ENCODE assay signal across 8 cellular contexts in genomic region chr11:1387961-1388762, GRCh38. TPM values are rescaled to one million over a fixed set of nuclear protein-coding genes. Genes with fewer than 3 reads are reported as not detected.
DNase-seq lines count a peak whose midpoint lies in the region; ATAC-seq and TF ChIP-seq lines count a peak whose summit lies in the region.

No MANE protein-coding gene starts in this region.

- H3K27me3 ChIP-seq in endocrine pancreas (ENCODE audit: control insufficient read depth, insufficient read depth, low read length) (no peaks in the 10 kb centered on the region), osteoblast (ENCODE audit: insufficient read depth, low read length) (peaks cover 31% of the 10 kb centered on the region)

- ATAC-seq in GM18907 (IDR thresholded peaks at IDR 0.05; ENCODE audit: unreplicated experiment) (no peak), left colon (no peak)

- peak overlapping the region; percentile 14 for H3K9ac ChIP-seq in endocrine pancreas (ENCODE audit: control insufficient read depth, insufficient read depth, low read length)

- no peaks in the 10 kb centered on the region for H4K20me1 ChIP-seq in osteoblast (ENCODE audit: insufficient read depth, low read length)

- no peaks in the 10 kb centered on the region for H3K4me1 ChIP-seq in endocrine pancreas (ENCODE audit: control insufficient read depth, insufficient read depth, low read length)
- H3K4me1 ChIP-seq in osteoblast (ENCODE audit: insufficient read depth, low read length) = peaks cover 6% of the 10 kb centered on the region

- no peaks in the 10 kb centered on the region for H3K79me2 ChIP-seq in osteoblast (ENCODE audit: insufficient read depth, low read length)

- H3K4me3 ChIP-seq in endocrine pancreas (ENCODE audit: control insufficient read depth, insufficient read depth, low read length) (no peak overlapping the region), osteoblast (ENCODE audit: insufficient read depth, low read length) (no peak overlapping the region)

- H3K9me3 ChIP-seq in endocrine pancreas (ENCODE audit: control insufficient read depth, low read length) (no peaks in the 10 kb centered on the region), osteoblast (ENCODE audit: low read depth, low read length) (no peaks in the 10 kb centered on the region)

- H3K27ac ChIP-seq in osteoblast (ENCODE audit: low read depth, low read length) = no peak overlapping the region

- H3K36me3 ChIP-seq in endocrine pancreas (ENCODE audit: control insufficient read depth, insufficient read depth, low read length) = no peaks in the 10 kb centered on the region
- no peaks in the 10 kb centered on the region for H3K36me3 ChIP-seq in osteoblast (ENCODE audit: insufficient read depth, low read length)

- TF ChIP-seq CTCF in LNCAP (IDR thresholded peaks at IDR 0.05) (peak; percentile 42), osteoblast (IDR thresholded peaks at IDR 0.05; ENCODE audit: extremely low read depth, low read depth, low read length) (no peak)

- H3K4me2 ChIP-seq in osteoblast (ENCODE audit: insufficient read depth, low read length) = peak overlapping the region; percentile 78

- intact Hi-C loops in left colon (cut with DNase I, micrococcal nuclease) = no loop called here

- H2AFZ ChIP-seq in osteoblast (ENCODE audit: low read length) = no peak overlapping the region

- DNase-seq in NCI-H82 (lab: John Stamatoyannopoulos, UW) (peak; percentile 12), NCI-H82 treated with DMSO at 0.1 percent for 48 hours (lab: John Stamatoyannopoulos, UW; ENCODE audit: unreplicated experiment) (no peak), osteoblast (ENCODE audit: insufficient read length, low spot score, missing footprints) (peak; percentile 82), left colon (no peak), SHP77 (lab: John Stamatoyannopoulos, UW) (no peak)

RNA-seq across cellular contexts. Expression of gene BRSK2, which starts 1.6 kb away (rescaled TPM):
- total RNA-seq in osteoblast (0.36 TPM in 1 of 2 replicates, not detected in the other), left colon (under 1 TPM; 0.53 to 0.79 TPM)

Comparison
In these comparisons a context has a peak if more than half of its experiments do, and no peak if none do; other contexts are left out.
1. DNase-seq: peak in NCI-H82 (single experiment) and osteoblast (single experiment); none in NCI-H82 treated with DMSO at 0.1 percent for 48 hours (single experiment), left colon (0 of 2) and SHP77 (0 of 2).